ENCODE assay signal across 31 cellular contexts in the genomic region with DNA sequence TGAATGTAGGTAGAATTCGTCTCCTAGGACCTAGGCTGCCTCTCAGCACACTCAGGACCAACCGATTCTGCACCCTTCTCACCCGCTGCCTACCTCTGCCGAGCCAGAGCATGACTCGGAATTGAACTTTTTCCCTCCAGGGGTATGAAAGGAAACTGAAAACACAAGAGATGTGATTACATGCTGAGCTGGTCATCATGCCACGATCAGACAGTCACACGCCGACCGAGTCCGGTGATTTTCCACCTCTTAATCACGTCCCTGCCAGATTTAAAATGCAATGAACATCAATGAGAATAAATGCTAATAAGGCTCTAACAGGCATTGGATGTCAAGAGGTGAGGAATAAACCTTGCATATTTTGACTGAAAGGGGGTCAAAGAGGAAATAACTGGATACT.
A peak's percentile ranks its signal among the peaks of the same experiment; 100 is the strongest.
DNase-seq lines count a peak whose midpoint lies in the region; FAIRE-seq and TF ChIP-seq lines count a peak whose summit lies in the region.
"Had no signal": no experiment of that assay in that cellular context is flagged by ENCODE, and none has a peak within 500 bp of the region (broad histone marks: within the 10 kb centered on the region; RNA-seq: fewer than 3 reads in every experiment).

No MANE protein-coding gene starts in this region.

- no peak overlapping the region for H3K4me3 ChIP-seq in endodermal cell (ENCODE audit: low read length)
- no peak overlapping the region for H3K4me3 ChIP-seq in A673 (ENCODE audit: low read depth, low read length, poor library complexity, severe bottlenecking)
- no peak overlapping the region for H3K4me3 ChIP-seq in hepatocyte
- H3K4me3 ChIP-seq: adrenal gland, BLaER1, breast epithelium, heart right ventricle, K562, smooth muscle cell, stomach, tibial artery had no signal

- H3K36me3 ChIP-seq in endodermal cell (ENCODE audit: control insufficient read depth, insufficient read depth, low read length) (no peaks in the 10 kb centered on the region), A673 (ENCODE audit: insufficient read depth, low read length, poor library complexity, severe bottlenecking) (no peaks in the 10 kb centered on the region), hepatocyte (replicated peaks; ENCODE audit: insufficient read depth, low read depth) (no peaks in the 10 kb centered on the region)
- H3K36me3 ChIP-seq: adrenal gland, BLaER1, breast epithelium, heart right ventricle, stomach, tibial artery had no signal

- DNase-seq in Daoy (ENCODE audit: low read depth) (peak; percentile 68), RCC 7860 (ENCODE audit: low spot score) (peak; percentile 29), endodermal cell (no peak), osteocyte (ENCODE audit: extremely low spot score, unreplicated experiment) (no peak), nephron progenitor cell (no peak), A673 (ENCODE audit: low spot score) (no peak), hepatocyte (ENCODE audit: low spot score) (no peak), NCI-H345 treated with DMSO at 0.1 percent for 48 hours (lab: John Stamatoyannopoulos, UW; ENCODE audit: unreplicated experiment) (no peak)
- DNase-seq: ACHN; activated CD4-positive, alpha-beta T cell treated with anti-CD3 and anti-CD28 coated beads for 48 hours; activated T-cell treated with anti-CD3 and anti-CD28 coated beads, Interleukin-2, amount 50 U/mL, for 24 hours; adrenal gland; effector memory CD4-positive, alpha-beta T cell; GDM1; H7; heart right ventricle; left cardiac atrium; mammary epithelial cell; NCI-H1436; NCI-H2081 treated with DMSO at 0.1 percent for 48 hours; SHP77 treated with DMSO at 0.1 percent for 48 hours; stimulated activated CD4-positive, alpha-beta T cell treated with anti-CD3 and anti-CD28 coated beads, Interleukin-1b, Interleukin-23, amount 100 ng/mL, for 48 hours; stomach; tibial artery had no signal

- no peaks in the 10 kb centered on the region for H3K4me1 Mint-ChIP-seq in endodermal cell
- H3K4me1 Mint-ChIP-seq in osteocyte (ENCODE audit: unreplicated experiment): peaks cover 69% of the 10 kb centered on the region
- no peaks in the 10 kb centered on the region for H3K4me1 Mint-ChIP-seq in nephron progenitor cell

- H3K4me3 Mint-ChIP-seq in endodermal cell (no peak overlapping the region), osteocyte (ENCODE audit: unreplicated experiment) (no peak overlapping the region), nephron progenitor cell (no peak overlapping the region)
- H3K4me3 Mint-ChIP-seq: activated T-cell treated with anti-CD3 and anti-CD28 coated beads, Interleukin-2, amount 50 U/mL, for 24 hours; T-helper 2 cell treated with Interferon-gamma antibody and Interleukin-4, amounts not matched to agents 5 μg/mL and 100 μg/mL, for 36 hours had no signal

- no peak overlapping the region for H3K4me2 ChIP-seq in hepatocyte
- H3K4me2 ChIP-seq: BLaER1, smooth muscle cell had no signal

- POLR2A ChIA-PET in A673 (lab: Charles Lee; ENCODE audit: low non-redundant PET): interaction anchor here (0.5 kb wide), 1 partner anchor 693 kb away, joined by 4 read pairs; no protein-coding TSS in a partner anchor

- H2AFZ ChIP-seq in hepatocyte: no peak overlapping the region

- no peaks in the 10 kb centered on the region for H3K79me2 ChIP-seq in hepatocyte

- H3K9me3 Mint-ChIP-seq in endodermal cell: no peaks in the 10 kb centered on the region
- no peaks in the 10 kb centered on the region for H3K9me3 Mint-ChIP-seq in osteocyte (ENCODE audit: unreplicated experiment)
- no peaks in the 10 kb centered on the region for H3K9me3 Mint-ChIP-seq in nephron progenitor cell
- H3K9me3 Mint-ChIP-seq: activated T-cell treated with anti-CD3 and anti-CD28 coated beads, Interleukin-2, amount 50 U/mL, for 24 hours; T-helper 2 cell treated with Interferon-gamma antibody and Interleukin-4, amounts not matched to agents 5 μg/mL and 100 μg/mL, for 36 hours had no signal

- no peak overlapping the region for H3K27ac Mint-ChIP-seq in endodermal cell
- H3K27ac Mint-ChIP-seq in osteocyte (ENCODE audit: unreplicated experiment): peak overlapping the region; percentile 84
- no peak overlapping the region for H3K27ac Mint-ChIP-seq in nephron progenitor cell
- H3K27ac Mint-ChIP-seq: activated T-cell treated with anti-CD3 and anti-CD28 coated beads, Interleukin-2, amount 50 U/mL, for 24 hours; T-helper 2 cell treated with Interferon-gamma antibody and Interleukin-4, amounts not matched to agents 5 μg/mL and 100 μg/mL, for 36 hours had no signal

- no peak for FAIRE-seq in RCC 7860 (lab: Jason Lieb, UNC)
- FAIRE-seq: colon, K562 had no signal

- H4K20me1 ChIP-seq in hepatocyte (ENCODE audit: insufficient read depth, poor library complexity, severe bottlenecking): no peaks in the 10 kb centered on the region
- H4K20me1 ChIP-seq: BLaER1 had no signal

- H3K27ac ChIP-seq in endodermal cell (ENCODE audit: low read depth, low read length) (peak overlapping the region; percentile 62), A673 (ENCODE audit: low read depth, low read length, poor library complexity, severe bottlenecking) (no peak overlapping the region), hepatocyte (no peak overlapping the region)
- H3K27ac ChIP-seq: adrenal gland, BLaER1, breast epithelium, heart right ventricle, stomach, tibial artery, VCaP had no signal

- no peaks in the 10 kb centered on the region for H3K9me3 ChIP-seq in endodermal cell (ENCODE audit: control insufficient read depth, low read length)
- H3K9me3 ChIP-seq in A673 (ENCODE audit: low read depth, low read length, poor library complexity, severe bottlenecking): no peaks in the 10 kb centered on the region
- H3K9me3 ChIP-seq in hepatocyte (ENCODE audit: low read depth): no peaks in the 10 kb centered on the region
- H3K9me3 ChIP-seq: adrenal gland, BLaER1, breast epithelium, heart right ventricle, stomach, tibial artery had no signal

- TF ChIP-seq CTCF in endodermal cell (conservative IDR thresholded peaks at IDR 0.05): no peak
- no peak for TF ChIP-seq CTCF in osteocyte (IDR thresholded peaks at IDR 0.05)
- TF ChIP-seq CTCF in nephron progenitor cell (IDR thresholded peaks at IDR 0.05): no peak
- TF ChIP-seq CTCF in A673 (conservative IDR thresholded peaks at IDR 0.05; ENCODE audit: low read depth, low read length): no peak
- no peak for TF ChIP-seq CTCF in hepatocyte (IDR thresholded peaks at IDR 0.05; ENCODE audit: poor library complexity)

- no peaks in the 10 kb centered on the region for H3K36me3 Mint-ChIP-seq in endodermal cell (ENCODE audit: low read depth)
- H3K36me3 Mint-ChIP-seq in osteocyte (ENCODE audit: unreplicated experiment): peaks cover 4% of the 10 kb centered on the region
- no peaks in the 10 kb centered on the region for H3K36me3 Mint-ChIP-seq in nephron progenitor cell (ENCODE audit: low read depth)

- BruUV-seq in A673 (replicated peaks; lab: Mats Ljungman, UMichigan): no TSS peak

- no peaks in the 10 kb centered on the region for H3K9me2 ChIP-seq in hepatocyte (replicated peaks; ENCODE audit: insufficient read depth)

- intact Hi-C loops in A673 (cut with micrococcal nuclease; ENCODE audit: unreplicated experiment): no loop called here

- no peak overlapping the region for H3K9ac ChIP-seq in endodermal cell (ENCODE audit: extremely low read depth, low read length, poor library complexity, severe bottlenecking)
- H3K9ac ChIP-seq: BLaER1 had no signal

- H3K27me3 ChIP-seq in endodermal cell (ENCODE audit: control insufficient read depth, insufficient read depth, low read length, poor library complexity, severe bottlenecking): peaks cover 2% of the 10 kb centered on the region
- peaks cover 6% of the 10 kb centered on the region for H3K27me3 ChIP-seq in A673 (replicated peaks; ENCODE audit: insufficient read depth, low read depth, low read length, poor library complexity)
- peaks cover 15% of the 10 kb centered on the region for H3K27me3 ChIP-seq in hepatocyte
- H3K27me3 ChIP-seq: adrenal gland, BLaER1, breast epithelium, heart right ventricle, tibial artery had no signal

- CTCF ChIA-PET in A673 (lab: Charles Lee): no interaction called here

- WGBS in endodermal cell (ENCODE audit: insufficient coverage in 1 of 2, insufficient read length in 1 of 2), 2 experiments: 69 to 89% methylated on average over 3 to 11 of the region's 11 CpGs
- WGBS in hepatocyte (ENCODE audit: low lambda C conversion rate, missing lambda C conversion rate): 92% methylated on average over 11 of the region's 11 CpGs

- H3K4me1 ChIP-seq in endodermal cell (ENCODE audit: control insufficient read depth, insufficient read depth, low read length): no peaks in the 10 kb centered on the region
- peaks cover 6% of the 10 kb centered on the region for H3K4me1 ChIP-seq in A673 (ENCODE audit: insufficient read depth, low read length, poor library complexity, severe bottlenecking)
- no peaks in the 10 kb centered on the region for H3K4me1 ChIP-seq in hepatocyte (ENCODE audit: insufficient read depth)
- H3K4me1 ChIP-seq: breast epithelium, heart right ventricle, stomach, tibial artery had no signal

- no peaks in the 10 kb centered on the region for H3K27me3 Mint-ChIP-seq in endodermal cell (ENCODE audit: insufficient read depth)
- no peaks in the 10 kb centered on the region for H3K27me3 Mint-ChIP-seq in osteocyte (ENCODE audit: unreplicated experiment)
- peaks cover 12% of the 10 kb centered on the region for H3K27me3 Mint-ChIP-seq in nephron progenitor cell (ENCODE audit: low read depth, poor library complexity)
- H3K27me3 Mint-ChIP-seq: activated T-cell treated with anti-CD3 and anti-CD28 coated beads, Interleukin-2, amount 50 U/mL, for 24 hours had no signal

Comparison
In these comparisons a context has a peak if more than half of its experiments do, and no peak if none do; other contexts are left out.
1. DNase-seq: peak in Daoy (single experiment) and RCC 7860 (single experiment); none in endodermal cell (single experiment), osteocyte (single experiment), nephron progenitor cell (single experiment), A673 (single experiment), hepatocyte (single experiment) and NCI-H345 treated with DMSO at 0.1 percent for 48 hours (single experiment).